18 cellular contexts compared by ENCODE assay signal in genomic region chr7:49783446-49783845, GRCh38. TPM values are rescaled to one million over a fixed set of nuclear protein-coding genes. Genes with fewer than 3 reads are reported as not detected.
"Had no signal": no experiment of that assay in that cellular context is flagged by ENCODE, and none has a peak within 500 bp of the region (broad histone marks: within the 10 kb centered on the region; RNA-seq: fewer than 3 reads in every experiment).

No MANE protein-coding gene starts in this region.

- H3K27me3 ChIP-seq: ovary had no signal

- H3K36me3 ChIP-seq: ovary had no signal

- H3K27ac ChIP-seq: coronary artery, epithelial cell of prostate, ovary had no signal

- H3K27ac Mint-ChIP-seq: activated CD8-positive, alpha-beta T cell treated with anti-CD3 and anti-CD28 coated beads, Interleukin-2, amount 10 ng/mL, durations not matched to agents 7 days and 5 days; activated naive CD8-positive, alpha-beta T cell treated with anti-CD3 and anti-CD28 coated beads, Interleukin-2, amount 50 U/mL, for 24 hours; immature natural killer cell; memory B cell; stimulated activated effector memory CD8-positive, alpha-beta T cell treated with anti-CD3 and anti-CD28 coated beads, Interleukin-12 subunit alpha, Interleukin-12 subunit beta, amount 100 ng/mL, for 72 hours; T-helper 1 cell treated with Interleukin-12 subunit alpha and Interleukin-12 subunit beta and Interleukin-4 antibody, amounts not matched to agents 30 μg/mL and 1 μg/mL, for 36 hours; WTC11 had no signal

- H3K9me3 Mint-ChIP-seq: T-helper 1 cell treated with Interleukin-12 subunit alpha and Interleukin-12 subunit beta and Interleukin-4 antibody, amounts not matched to agents 30 μg/mL and 1 μg/mL, for 36 hours had no signal

- H3K4me2 ChIP-seq: smooth muscle cell had no signal

- H3K9me3 ChIP-seq: ovary had no signal

- H3K4me1 Mint-ChIP-seq: activated naive CD8-positive, alpha-beta T cell treated with anti-CD3 and anti-CD28 coated beads, Interleukin-2, amount 50 U/mL, for 24 hours; stimulated activated effector memory CD8-positive, alpha-beta T cell treated with anti-CD3 and anti-CD28 coated beads, Interleukin-12 subunit alpha, Interleukin-12 subunit beta, amount 100 ng/mL, for 72 hours had no signal

- H3K4me3 ChIP-seq: coronary artery, ovary, smooth muscle cell had no signal

- DNase-seq: activated CD4-positive, alpha-beta T cell treated with anti-CD3 and anti-CD28 coated beads for 48 hours; activated CD8-positive, alpha-beta memory T cell treated with anti-CD3 and anti-CD28 coated beads, Interleukin-2, amount 50 U/mL, for 48 hours; activated CD8-positive, alpha-beta T cell treated with anti-CD3 and anti-CD28 coated beads, Interleukin-2, amount 10 ng/mL, durations not matched to agents 7 days and 5 days; activated naive CD4-positive, alpha-beta T cell; activated naive CD8-positive, alpha-beta T cell treated with anti-CD3 and anti-CD28 coated beads, Interleukin-2, amount 50 U/mL, for 24 hours; effector memory CD4-positive, alpha-beta T cell; immature natural killer cell; ovary; retina; trophoblast cell had no signal

- H3K36me3 Mint-ChIP-seq: immature natural killer cell; memory B cell; stimulated activated effector memory CD8-positive, alpha-beta T cell treated with anti-CD3 and anti-CD28 coated beads, Interleukin-12 subunit alpha, Interleukin-12 subunit beta, amount 100 ng/mL, for 72 hours had no signal

- H3K4me3 Mint-ChIP-seq: activated CD8-positive, alpha-beta T cell treated with anti-CD3 and anti-CD28 coated beads, Interleukin-2, amount 10 ng/mL, durations not matched to agents 7 days and 5 days; activated naive CD8-positive, alpha-beta T cell treated with anti-CD3 and anti-CD28 coated beads, Interleukin-2, amount 50 U/mL, for 24 hours; immature natural killer cell; memory B cell; stimulated activated effector memory CD8-positive, alpha-beta T cell treated with anti-CD3 and anti-CD28 coated beads, Interleukin-12 subunit alpha, Interleukin-12 subunit beta, amount 100 ng/mL, for 72 hours; T-helper 1 cell treated with Interleukin-12 subunit alpha and Interleukin-12 subunit beta and Interleukin-4 antibody, amounts not matched to agents 30 μg/mL and 1 μg/mL, for 36 hours; WTC11 had no signal

- ATAC-seq: activated CD8-positive, alpha-beta T cell treated with anti-CD3 and anti-CD28 coated beads, Interleukin-2, amount 10 ng/mL, durations not matched to agents 7 days and 5 days; activated naive CD8-positive, alpha-beta T cell treated with anti-CD3 and anti-CD28 coated beads, Interleukin-2, amount 50 U/mL, for 24 hours; stimulated activated effector memory CD8-positive, alpha-beta T cell treated with anti-CD3 and anti-CD28 coated beads, Interleukin-12 subunit alpha, Interleukin-12 subunit beta, amount 100 ng/mL, for 72 hours; WTC11 had no signal

RNA-seq across cellular contexts. Expression of gene VWC2, which starts 10.0 kb away (rescaled TPM):
- total RNA-seq: activated CD8-positive, alpha-beta T cell treated with anti-CD3 and anti-CD28 coated beads, Interleukin-2, amount 10 ng/mL, durations not matched to agents 7 days and 5 days; astrocyte; smooth muscle cell had no signal
- polyA plus RNA-seq: immature natural killer cell, smooth muscle cell had no signal
